Comparison of ENCODE assay signal across 8 cellular contexts in the genomic region with DNA sequence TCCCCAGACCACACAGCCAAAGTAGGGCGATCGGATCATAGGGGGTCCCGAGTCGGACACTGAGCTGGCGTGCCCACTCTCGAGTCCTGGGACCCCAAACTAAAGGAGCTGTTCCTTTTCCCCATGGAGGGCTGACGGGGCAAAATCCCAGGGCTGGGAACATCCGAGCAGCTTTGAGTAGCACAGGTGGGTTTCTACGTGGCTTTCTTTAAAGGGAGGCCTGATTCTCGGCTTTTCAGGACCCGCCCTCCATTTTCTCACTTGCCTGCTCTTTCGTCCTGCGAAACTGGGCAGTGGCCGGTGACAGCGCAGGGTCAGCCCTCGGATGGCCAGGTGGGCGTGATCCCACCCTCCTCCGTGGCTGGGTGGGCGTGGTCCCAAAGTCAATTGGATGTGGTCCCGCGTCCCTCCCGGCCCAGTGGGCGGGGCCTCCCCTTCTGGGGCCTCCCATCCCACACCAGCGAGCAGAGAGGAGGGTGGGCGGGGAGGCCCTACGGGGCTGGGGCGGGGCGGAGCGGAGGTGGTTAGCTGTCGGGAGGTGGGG. TPM values are rescaled to one million over a fixed set of nuclear protein-coding genes. Genes with fewer than 3 reads are reported as not detected.
DNase-seq lines count a peak whose midpoint lies in the region; ATAC-seq and TF ChIP-seq lines count a peak whose summit lies in the region.

No MANE protein-coding gene starts in this region.

- H3K4me1 ChIP-seq in HUES48 (ENCODE audit: control insufficient read depth, insufficient read depth, low read length) (peaks cover 19% of the 10 kb centered on the region), smooth muscle cell (ENCODE audit: low read depth) (peaks cover 19% of the 10 kb centered on the region)

- no peaks in the 10 kb centered on the region for H3K79me2 ChIP-seq in smooth muscle cell (ENCODE audit: low read depth)

- H3K36me3 ChIP-seq in HUES48 (ENCODE audit: control insufficient read depth, insufficient read depth, low read length) (no peaks in the 10 kb centered on the region), smooth muscle cell (ENCODE audit: low read depth) (no peaks in the 10 kb centered on the region)

- no peak for TF ChIP-seq CTCF in smooth muscle cell (IDR thresholded peaks at IDR 0.05; ENCODE audit: borderline replicate concordance, insufficient read depth, poor library complexity, severe bottlenecking)

- WGBS in smooth muscle cell (ENCODE audit: low lambda C conversion rate): 18% methylated on average over 30 of the region's 30 CpGs

- ATAC-seq in HG02759 (IDR thresholded peaks at IDR 0.05; ENCODE audit: unreplicated experiment): no peak

- H2AFZ ChIP-seq in smooth muscle cell (ENCODE audit: low read depth): peak overlapping the region; percentile 38

- H3K27me3 ChIP-seq in HUES48 (ENCODE audit: control insufficient read depth, insufficient read depth, low read length): no peaks in the 10 kb centered on the region
- H3K27me3 ChIP-seq in smooth muscle cell (ENCODE audit: low read depth): no peaks in the 10 kb centered on the region

- H4K20me1 ChIP-seq in smooth muscle cell (ENCODE audit: low read depth): no peaks in the 10 kb centered on the region

- H3K27ac ChIP-seq in HUES48 (ENCODE audit: low read depth, low read length) (peak overlapping the region; percentile 57), smooth muscle cell (ENCODE audit: low read depth) (no peak overlapping the region)

- DNase-seq in cerebellar cortex (ENCODE audit: low spot score) (peak; percentile 76), inferior parietal cortex (ENCODE audit: extremely low spot score) (peak; percentile 53), smooth muscle cell (lab: John Stamatoyannopoulos, UW; ENCODE audit: unreplicated experiment) (peak; percentile 52), NCI-H2081 (lab: John Stamatoyannopoulos, UW) (no peak), SKM-1 (lab: John Stamatoyannopoulos, UW; ENCODE audit: unreplicated experiment) (no peak), NCI-H1092 treated with DMSO at 0.1 percent for 48 hours (lab: John Stamatoyannopoulos, UW) (no peak)

- H3K9ac ChIP-seq in HUES48 (ENCODE audit: low read depth, low read length) (no peak overlapping the region), smooth muscle cell (ENCODE audit: low read depth) (no peak overlapping the region)

- H3K9me3 ChIP-seq in HUES48 (ENCODE audit: control insufficient read depth, insufficient read depth, low read length) (no peaks in the 10 kb centered on the region), smooth muscle cell (replicated peaks; ENCODE audit: low read depth) (no peaks in the 10 kb centered on the region)

- no peaks in the 10 kb centered on the region for H3F3A ChIP-seq in smooth muscle cell (ENCODE audit: low read depth)

- H3K4me2 ChIP-seq in smooth muscle cell: peak overlapping the region; percentile 87

- H3K4me3 ChIP-seq in HUES48 (ENCODE audit: low read depth, low read length): peak overlapping the region; percentile 47
- H3K4me3 ChIP-seq in smooth muscle cell: peak overlapping the region; percentile 45

RNA-seq across cellular contexts. Expression of a gene that starts 17.5 kb away (rescaled TPM):
- total RNA-seq in smooth muscle cell: 0.36 TPM in 1 of 2 replicates, not detected in the other
- polyA plus RNA-seq in smooth muscle cell: 0.99 and 3.2 TPM in 2 replicates

RNA-seq across cellular contexts. Expression of a gene that starts 17.5 kb away (rescaled TPM):
- total RNA-seq in smooth muscle cell: 4.1 and 9.9 TPM in 2 replicates
- polyA plus RNA-seq in smooth muscle cell: 6.2 and 34.1 TPM in 2 replicates

RNA-seq across cellular contexts. Expression of a gene that starts 57.5 kb away (rescaled TPM):
- 7.1 and 10.6 TPM in 2 replicates for total RNA-seq in smooth muscle cell
- 5.4 and 11.1 TPM in 2 replicates for polyA plus RNA-seq in smooth muscle cell

Comparison
In these comparisons a context has a peak if more than half of its experiments do, and no peak if none do; other contexts are left out.
1. DNase-seq: peak in cerebellar cortex (single experiment), inferior parietal cortex (single experiment) and smooth muscle cell (single experiment); none in NCI-H2081 (0 of 2), SKM-1 (single experiment) and NCI-H1092 treated with DMSO at 0.1 percent for 48 hours (single experiment).